In the genomic region with DNA sequence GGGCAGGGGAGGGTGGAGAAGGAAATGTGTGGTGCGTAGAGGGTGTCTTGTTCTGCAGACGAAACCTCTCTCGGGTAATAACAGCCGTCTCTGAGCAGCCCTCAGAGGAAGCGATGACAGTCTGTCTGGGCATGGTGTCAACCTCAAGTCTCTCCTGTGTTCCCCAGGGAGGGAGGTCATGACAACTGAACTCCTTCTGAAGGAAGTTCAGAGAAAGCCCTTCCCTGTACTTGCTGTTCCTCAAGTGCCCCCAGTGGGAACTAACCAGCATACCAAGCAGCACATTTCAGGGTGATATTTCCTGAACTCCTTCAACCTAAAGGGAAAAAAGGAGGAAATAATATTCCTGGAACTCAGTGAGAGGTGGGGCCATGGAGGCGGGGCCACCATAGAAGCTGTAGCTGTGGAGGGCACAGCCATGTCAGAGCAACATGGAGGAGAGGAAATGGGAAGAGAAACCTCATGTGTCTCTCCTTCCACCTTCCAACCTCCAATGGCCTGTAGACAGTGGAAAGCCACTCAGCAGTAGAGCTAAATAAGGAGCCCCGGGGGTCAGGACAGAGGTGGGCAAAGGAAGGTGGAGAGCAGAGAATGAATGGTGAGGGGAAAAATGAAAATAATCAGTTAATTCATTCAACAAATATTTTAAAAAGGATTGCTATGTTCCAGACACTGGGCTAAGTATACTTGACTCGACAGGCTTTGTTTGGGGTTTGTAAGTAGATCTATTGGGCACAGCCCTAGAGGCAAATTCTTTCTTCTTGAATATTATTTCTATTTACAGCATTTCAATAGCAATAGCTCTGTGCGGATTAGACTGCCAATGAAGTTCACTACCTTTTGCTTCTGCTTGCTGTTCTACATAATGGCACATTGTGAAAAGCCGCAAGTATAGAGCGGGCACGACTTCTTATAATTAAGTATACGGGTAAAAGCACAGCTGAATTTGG, we compare ENCODE assay signal across 9 cellular contexts.
DNase-seq lines count a peak whose midpoint lies in the region; ATAC-seq and TF ChIP-seq lines count a peak whose summit lies in the region.
"Had no signal": no experiment of that assay in that cellular context is flagged by ENCODE, and none has a peak within 500 bp of the region (broad histone marks: within the 10 kb centered on the region; RNA-seq: fewer than 3 reads in every experiment).

No MANE protein-coding gene starts in this region.

- peak overlapping the region; percentile 29 to 93 (median 74) for H3K4me3 Mint-ChIP-seq in CD8-positive, alpha-beta memory T cell

- 63 to 71% methylated on average over 13 of the region's 13 CpGs for WGBS in heart right ventricle, 2 donors

- H3K27me3 ChIP-seq in CD8-positive, alpha-beta memory T cell (ENCODE audit: insufficient read depth, low read length, poor library complexity, severe bottlenecking) = no peaks in the 10 kb centered on the region
- H3K27me3 ChIP-seq in heart right ventricle = no peaks in the 10 kb centered on the region

- peaks cover 82 to 96% (median 94%) of the 10 kb centered on the region in 3 donors for H3K4me1 Mint-ChIP-seq in CD8-positive, alpha-beta memory T cell

- no peak overlapping the region for H3K4me3 ChIP-seq in CD8-positive, alpha-beta memory T cell (ENCODE audit: low read length)
- H3K4me3 ChIP-seq in heart right ventricle = no peak overlapping the region

- CTCF ChIA-PET in CD8-positive, alpha-beta memory T cell (lab: Charles Lee) = interaction anchor here (1.3 to 3.7 kb wide), 3 partner anchors 8 to 62 kb away, joined by 3 to 13 read pairs (median 3); no protein-coding TSS in a partner anchor

- intact Hi-C loops in heart right ventricle (cut with DNase I) = no loop called here

- DNase-seq in CD8-positive, alpha-beta memory T cell = peak; percentile 63 to 93 (median 87)
- DNase-seq in KG1 (lab: John Stamatoyannopoulos, UW) (peak; percentile 79), heart right ventricle (peak; percentile 20 to 51), epidermal melanocyte (ENCODE audit: insufficient read length, low spot score) (no peak), NCI-H748 treated with DMSO at 0.1 percent for 48 hours (lab: John Stamatoyannopoulos, UW) (no peak)
- DNase-seq in activated CD8-positive, alpha-beta memory T cell treated with anti-CD3 and anti-CD28 coated beads, Interleukin-2, amount 50 U/mL, for 24 hours (ENCODE audit: extremely low read depth) = peak; percentile 40
- DNase-seq in stimulated activated CD8-positive, alpha-beta memory T cell treated with anti-CD3 and anti-CD28 coated beads, Interleukin-12 subunit alpha, Interleukin-12 subunit beta, amount 100 ng/mL, for 4 hours (ENCODE audit: low read depth) = peak; percentile 47

- H3K27ac Mint-ChIP-seq in CD8-positive, alpha-beta memory T cell = peak overlapping the region; percentile 90 to 100 (median 99)

- H3K36me3 Mint-ChIP-seq in CD8-positive, alpha-beta memory T cell = peaks cover under 1 to 6% (median 1%) of the 10 kb centered on the region in 3 donors
- H3K36me3 Mint-ChIP-seq: brain had no signal

- ATAC-seq in GM21526 (IDR thresholded peaks at IDR 0.05; ENCODE audit: low FRiP score, unreplicated experiment) (peak; percentile 84), heart right ventricle (peak; percentile 74 to 95 (median 92))

- no peaks in the 10 kb centered on the region for H3K27me3 Mint-ChIP-seq in CD8-positive, alpha-beta memory T cell
- H3K27me3 Mint-ChIP-seq: brain had no signal

- peak overlapping the region; percentile 9 for H3K27ac ChIP-seq in CD8-positive, alpha-beta memory T cell (ENCODE audit: low read depth, low read length)
- peak overlapping the region in 2 of 10 donors; percentile 17 to 70 for H3K27ac ChIP-seq in heart right ventricle

- H3K36me3 ChIP-seq in CD8-positive, alpha-beta memory T cell (ENCODE audit: insufficient read depth, low read length) = no peaks in the 10 kb centered on the region
- H3K36me3 ChIP-seq in heart right ventricle = no peaks in the 10 kb centered on the region

- H3K9me3 Mint-ChIP-seq in CD8-positive, alpha-beta memory T cell = peaks cover 0 to 7% (median 0%) of the 10 kb centered on the region in 5 donors

- TF ChIP-seq CTCF in heart right ventricle (IDR thresholded peaks at IDR 0.05) = peak in 1 of 9 donors; percentile 6

- H3K9me3 ChIP-seq in CD8-positive, alpha-beta memory T cell (ENCODE audit: low read length) = peaks cover 6% of the 10 kb centered on the region
- peaks cover 0 to 11% (median 0%) of the 10 kb centered on the region in 11 donors for H3K9me3 ChIP-seq in heart right ventricle

- POLR2A ChIA-PET in CD8-positive, alpha-beta memory T cell (lab: Charles Lee) = interaction anchor here (1.1 to 1.6 kb wide), 2 partner anchors 61 to 107 kb away, joined by 4 read pairs; partner anchors contain the start of gene AOAH

- H3K4me1 ChIP-seq in CD8-positive, alpha-beta memory T cell (ENCODE audit: insufficient read depth, low read length) = peaks cover 88% of the 10 kb centered on the region
- peaks cover 0 to 46% (median 0%) of the 10 kb centered on the region in 9 donors for H3K4me1 ChIP-seq in heart right ventricle

Comparison
In these comparisons a context has a peak if more than half of its experiments do, and no peak if none do; other contexts are left out.
1. DNase-seq: peak in CD8-positive, alpha-beta memory T cell (5 of 5), KG1 (single experiment), activated CD8-positive, alpha-beta memory T cell treated with anti-CD3 and anti-CD28 coated beads, Interleukin-2, amount 50 U/mL, for 24 hours (single experiment), heart right ventricle (2 of 2) and stimulated activated CD8-positive, alpha-beta memory T cell treated with anti-CD3 and anti-CD28 coated beads, Interleukin-12 subunit alpha, Interleukin-12 subunit beta, amount 100 ng/mL, for 4 hours (single experiment); none in epidermal melanocyte (single experiment) and NCI-H748 treated with DMSO at 0.1 percent for 48 hours (single experiment).